Comparison of ENCODE assay signal across 16 cellular contexts in the genomic region with DNA sequence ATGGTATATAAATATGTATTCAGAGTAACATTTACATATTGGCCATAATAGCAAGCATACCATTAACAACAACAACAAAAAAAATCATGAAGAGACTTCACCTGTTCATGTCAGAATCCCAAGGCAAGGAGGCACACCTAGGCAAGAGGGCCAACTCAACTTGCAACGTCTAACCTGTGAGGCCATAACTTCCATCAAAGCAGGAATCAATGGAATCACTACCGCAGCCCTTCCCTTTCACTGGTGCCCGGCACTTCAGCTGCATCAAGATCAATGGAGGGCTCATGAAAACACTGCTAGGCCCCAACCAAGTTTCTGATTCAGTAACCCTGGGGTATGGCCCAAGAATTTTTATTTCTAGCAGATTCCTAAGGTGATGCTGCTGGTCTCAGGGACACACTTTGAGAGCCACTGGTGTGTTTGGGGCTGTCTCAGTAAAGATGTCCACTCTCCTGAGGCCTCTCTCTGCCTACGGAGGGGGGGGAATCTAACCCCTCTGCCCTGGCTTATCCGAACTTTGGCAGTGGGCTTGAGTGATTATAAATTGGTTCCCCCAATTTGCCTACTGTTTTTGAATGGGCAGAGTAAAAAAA.
"Had no signal": no experiment of that assay in that cellular context is flagged by ENCODE, and none has a peak within 500 bp of the region (broad histone marks: within the 10 kb centered on the region; RNA-seq: fewer than 3 reads in every experiment).

No MANE protein-coding gene starts in this region.

- H3K4me3 ChIP-seq: left ventricle myocardium inferior, right atrium auricular region, smooth muscle cell, tibial artery had no signal

- H3K27ac Mint-ChIP-seq: activated CD4-positive, alpha-beta memory T cell treated with anti-CD3 and anti-CD28 coated beads, Interleukin-2, amount 10 ng/mL, durations not matched to agents 7 days and 5 days; activated naive CD8-positive, alpha-beta T cell treated with anti-CD3 and anti-CD28 coated beads for 36 hours; activated T-cell treated with anti-CD3 and anti-CD28 coated beads, Interleukin-2, amount 50 U/mL, for 72 hours; nephron progenitor cell; stimulated activated effector memory CD8-positive, alpha-beta T cell treated with anti-CD3 and anti-CD28 coated beads, Interleukin-12 subunit alpha, Interleukin-12 subunit beta, amount 100 ng/mL, for 72 hours; T-cell had no signal

- DNase-seq: activated CD4-positive, alpha-beta memory T cell treated with anti-CD3 and anti-CD28 coated beads, Interleukin-2, amount 10 ng/mL, durations not matched to agents 7 days and 5 days; activated CD8-positive, alpha-beta memory T cell treated with anti-CD3 and anti-CD28 coated beads, Interleukin-2, amount 50 U/mL, for 4 hours; activated gamma-delta T cell treated with Interleukin-2 at 50 U/mL for 16 hours; activated naive CD8-positive, alpha-beta T cell treated with anti-CD3 and anti-CD28 coated beads for 36 hours; activated T-cell treated with anti-CD3 and anti-CD28 coated beads, Interleukin-2, amount 50 U/mL, for 72 hours; foreskin keratinocyte; left ventricle myocardium inferior; nephron progenitor cell; T-cell; T1000; tibial artery had no signal

- H3K36me3 Mint-ChIP-seq: activated naive CD8-positive, alpha-beta T cell treated with anti-CD3 and anti-CD28 coated beads for 36 hours had no signal

- H3K4me2 ChIP-seq: smooth muscle cell had no signal

- H3K9me3 Mint-ChIP-seq: activated CD4-positive, alpha-beta memory T cell treated with anti-CD3 and anti-CD28 coated beads, Interleukin-2, amount 10 ng/mL, durations not matched to agents 7 days and 5 days; activated naive CD8-positive, alpha-beta T cell treated with anti-CD3 and anti-CD28 coated beads for 36 hours; activated T-cell treated with anti-CD3 and anti-CD28 coated beads, Interleukin-2, amount 50 U/mL, for 72 hours; nephron progenitor cell; stimulated activated effector memory CD8-positive, alpha-beta T cell treated with anti-CD3 and anti-CD28 coated beads, Interleukin-12 subunit alpha, Interleukin-12 subunit beta, amount 100 ng/mL, for 72 hours; T-cell had no signal

- ATAC-seq: activated T-cell treated with anti-CD3 and anti-CD28 coated beads, Interleukin-2, amount 50 U/mL, for 72 hours; foreskin keratinocyte; stimulated activated effector memory CD8-positive, alpha-beta T cell treated with anti-CD3 and anti-CD28 coated beads, Interleukin-12 subunit alpha, Interleukin-12 subunit beta, amount 100 ng/mL, for 72 hours; T-cell had no signal

- H3K4me1 ChIP-seq: foreskin keratinocyte had no signal

- H3K27ac ChIP-seq: foreskin keratinocyte, left ventricle myocardium inferior, right atrium auricular region, tibial artery had no signal

- H3K4me3 Mint-ChIP-seq: activated CD4-positive, alpha-beta memory T cell treated with anti-CD3 and anti-CD28 coated beads, Interleukin-2, amount 10 ng/mL, durations not matched to agents 7 days and 5 days; activated naive CD8-positive, alpha-beta T cell treated with anti-CD3 and anti-CD28 coated beads for 36 hours; activated T-cell treated with anti-CD3 and anti-CD28 coated beads, Interleukin-2, amount 50 U/mL, for 72 hours; stimulated activated effector memory CD8-positive, alpha-beta T cell treated with anti-CD3 and anti-CD28 coated beads, Interleukin-12 subunit alpha, Interleukin-12 subunit beta, amount 100 ng/mL, for 72 hours; T-cell had no signal

- FAIRE-seq: bronchial epithelial cell, keratinocyte had no signal

- H3K9me3 ChIP-seq: left ventricle myocardium inferior, right atrium auricular region, tibial artery had no signal

- H3K27me3 ChIP-seq: foreskin keratinocyte, right atrium auricular region, tibial artery had no signal

- H3K27me3 Mint-ChIP-seq: activated CD4-positive, alpha-beta memory T cell treated with anti-CD3 and anti-CD28 coated beads, Interleukin-2, amount 10 ng/mL, durations not matched to agents 7 days and 5 days; activated naive CD8-positive, alpha-beta T cell treated with anti-CD3 and anti-CD28 coated beads for 36 hours; T-cell had no signal

- H3K4me1 Mint-ChIP-seq: activated CD4-positive, alpha-beta memory T cell treated with anti-CD3 and anti-CD28 coated beads, Interleukin-2, amount 10 ng/mL, durations not matched to agents 7 days and 5 days; activated naive CD8-positive, alpha-beta T cell treated with anti-CD3 and anti-CD28 coated beads for 36 hours; stimulated activated effector memory CD8-positive, alpha-beta T cell treated with anti-CD3 and anti-CD28 coated beads, Interleukin-12 subunit alpha, Interleukin-12 subunit beta, amount 100 ng/mL, for 72 hours; T-cell had no signal
